ENCODE assay signal across 8 cellular contexts in genomic region chr2:241093133-241093761, GRCh38. TPM values are rescaled to one million over a fixed set of nuclear protein-coding genes. Genes with fewer than 3 reads are reported as not detected.
A peak's percentile ranks its signal among the peaks of the same experiment; 100 is the strongest.
DNase-seq lines count a peak whose midpoint lies in the region; TF ChIP-seq lines count a peak whose summit lies in the region.
"Not testable (repeated sequence)": the region's sequence is repeated elsewhere in the genome, so short reads cannot be mapped to it uniquely, and the experiment has no call there.

No MANE protein-coding gene starts in this region.

- intact Hi-C loops in thyroid gland (cut with DNase I) = not testable (repeated sequence)

- H3K4me3 Mint-ChIP-seq in activated T-cell treated with anti-CD3 and anti-CD28 coated beads, Interleukin-2, amount 50 U/mL, for 24 hours = not testable (repeated sequence)
- peak overlapping the region; percentile 26 for H3K4me3 Mint-ChIP-seq in osteocyte (ENCODE audit: unreplicated experiment)

- peaks cover 6 to 48% (median 34%) of the 10 kb centered on the region in 4 donors for H3K36me3 ChIP-seq in liver (ENCODE audit: control insufficient read depth in 4 of 4, insufficient read depth in 3 of 4, low read depth in 1 of 4, low read length in 3 of 4)
- peaks cover 28 to 32% of the 10 kb centered on the region in 2 donors for H3K36me3 ChIP-seq in thyroid gland

- H3K4me1 Mint-ChIP-seq in activated T-cell treated with anti-CD3 and anti-CD28 coated beads, Interleukin-2, amount 50 U/mL, for 24 hours (ENCODE audit: low read depth) = peaks cover 55% of the 10 kb centered on the region
- peaks cover 21% of the 10 kb centered on the region for H3K4me1 Mint-ChIP-seq in osteocyte (ENCODE audit: unreplicated experiment)

- peak overlapping the region; percentile 38 for H3K27ac Mint-ChIP-seq in activated T-cell treated with anti-CD3 and anti-CD28 coated beads, Interleukin-2, amount 50 U/mL, for 24 hours
- peak overlapping the region; percentile 47 for H3K27ac Mint-ChIP-seq in osteocyte (ENCODE audit: unreplicated experiment)

- TF ChIP-seq POLR2A in thyroid gland (IDR thresholded peaks at IDR 0.05) = peak in 1 of 2 donors; percentile 44

- DNase-seq in DMS153 (lab: John Stamatoyannopoulos, UW) = peak; percentile 69
- DNase-seq in NCI-H1092 treated with DMSO at 0.1 percent for 48 hours (lab: John Stamatoyannopoulos, UW) = peak; percentile 15
- DNase-seq in NCI-H510A (lab: John Stamatoyannopoulos, UW) = peak; percentile 63
- DNase-seq in activated T-cell treated with anti-CD3 and anti-CD28 coated beads, Interleukin-2, amount 50 U/mL, for 24 hours; osteocyte (ENCODE audit: extremely low spot score, unreplicated experiment): not testable (repeated sequence)
- peak; percentile 79 to 80 for DNase-seq in thyroid gland

- not testable (repeated sequence) for H3K27me3 ChIP-seq in liver (ENCODE audit: control insufficient read depth in 4 of 4, insufficient read depth in 4 of 4, low read length in 3 of 4); thyroid gland

- not testable (repeated sequence) for H3K9me3 Mint-ChIP-seq in activated T-cell treated with anti-CD3 and anti-CD28 coated beads, Interleukin-2, amount 50 U/mL, for 24 hours; osteocyte (ENCODE audit: unreplicated experiment)

- H3K4me3 ChIP-seq in liver (ENCODE audit: low read depth in 1 of 3, low read length in 3 of 3); thyroid gland (replicated peaks in 1 of 3): not testable (repeated sequence)

- peaks cover 11 to 28% (median 23%) of the 10 kb centered on the region in 4 donors for H3K4me1 ChIP-seq in liver (ENCODE audit: control insufficient read depth in 4 of 4, insufficient read depth in 4 of 4, low read length in 3 of 4)
- H3K4me1 ChIP-seq in thyroid gland = peaks cover 39 to 62% of the 10 kb centered on the region in 2 donors

- H3K36me3 Mint-ChIP-seq in activated T-cell treated with anti-CD3 and anti-CD28 coated beads, Interleukin-2, amount 50 U/mL, for 24 hours (ENCODE audit: low read depth) = peaks cover 96% of the 10 kb centered on the region
- H3K36me3 Mint-ChIP-seq in osteocyte (ENCODE audit: unreplicated experiment) = peaks cover 43% of the 10 kb centered on the region

- not testable (repeated sequence) for H3K9me3 ChIP-seq in liver (ENCODE audit: control insufficient read depth in 4 of 4, low read length in 3 of 4); thyroid gland

- 47% methylated on average over 10 of the region's 10 CpGs for WGBS in liver
- 45 to 49% methylated on average over 10 of the region's 10 CpGs for WGBS in thyroid gland, 2 donors

- H3K27ac ChIP-seq in cingulate gyrus (ENCODE audit: low read depth, low read length) (peak overlapping the region; percentile 60), thyroid gland (peak overlapping the region; percentile 92 to 98 (median 97))
- H3K27ac ChIP-seq in liver (ENCODE audit: low read depth in 1 of 2, low read length in 2 of 2) = not testable (repeated sequence)

- H3K27me3 Mint-ChIP-seq in activated T-cell treated with anti-CD3 and anti-CD28 coated beads, Interleukin-2, amount 50 U/mL, for 24 hours; osteocyte (ENCODE audit: unreplicated experiment): not testable (repeated sequence)

- TF ChIP-seq RAD21 in liver (IDR thresholded peaks at IDR 0.05) = peak in 1 of 2 donors; percentile 18

- H3K9ac ChIP-seq in liver (ENCODE audit: low read depth in 1 of 2, low read length in 2 of 2) = not testable (repeated sequence)

- not testable (repeated sequence) for TF ChIP-seq CTCF in liver (IDR thresholded peaks at IDR 0.05; ENCODE audit: low read depth, low read length, missing input control); osteocyte (IDR thresholded peaks at IDR 0.05); thyroid gland (IDR thresholded peaks at IDR 0.05)

TF ChIP-seq in liver, 16 proteins besides CTCF, POLR2A, EP300 and RAD21:
- TF ChIP-seq RXRA (IDR thresholded peaks at IDR 0.05) = peak in 1 of 2 donors; percentile 25
- peak; percentile 24 to 65 for TF ChIP-seq HNF4A (conservative IDR thresholded peaks at IDR 0.05)
- TF ChIP-seq FOXA1 (IDR thresholded peaks at IDR 0.05) = peak; percentile 87
- peak; percentile 65 for TF ChIP-seq SP1 (IDR thresholded peaks at IDR 0.05)
- TF ChIP-seq FOXA2 (IDR thresholded peaks at IDR 0.05) = peak; percentile 93
- peak in 1 of 2 donors; percentile 20 for TF ChIP-seq JUND (IDR thresholded peaks at IDR 0.05)

RNA-seq across cellular contexts. Expression of gene MTERF4, which starts 8.8 kb away (rescaled TPM):
- total RNA-seq in liver = 10 to 100 TPM; 20.6 to 36.7 TPM
- 10 to 100 TPM; 13.3 to 20.0 TPM for polyA plus RNA-seq in liver
- 32.4 and 36.8 TPM in 2 replicates for total RNA-seq in osteocyte
- total RNA-seq in thyroid gland = 100 to 1,000 TPM in 1 of 4 donors, 10 to 100 TPM in 3; 67.8 to 110 (median 91.0) TPM

RNA-seq across cellular contexts. Expression of gene PASK, which starts 56.0 kb away (rescaled TPM):
- total RNA-seq in liver (1 to 10 TPM; 3.9 to 8.8 TPM), osteocyte (10.2 and 10.5 TPM in 2 replicates), thyroid gland (10 to 100 TPM in 3 of 4 donors, 1 to 10 TPM in 1; 7.0 to 29.4 (median 20.8) TPM)
- 1 to 10 TPM in 1 of 2 donors, under 1 TPM in 1; 0.96 to 1.8 TPM for polyA plus RNA-seq in liver

RNA-seq across cellular contexts. Expression of gene PPP1R7, which starts 57.0 kb away (rescaled TPM):
- total RNA-seq in liver (10 to 100 TPM; 18.0 to 30.0 TPM), osteocyte (51.0 and 55.5 TPM in 2 replicates), thyroid gland (10 to 100 TPM; 58.7 to 74.0 (median 68.8) TPM)
- 10 to 100 TPM; 28.0 to 45.8 TPM for polyA plus RNA-seq in liver
